In genomic region chr1:217650674-217651073, GRCh38 we compare ENCODE assay signal across 7 cellular contexts. TPM values are rescaled to one million over a fixed set of nuclear protein-coding genes. Genes with fewer than 3 reads are reported as not detected.
"Had no signal": no experiment of that assay in that cellular context is flagged by ENCODE, and none has a peak within 500 bp of the region (broad histone marks: within the 10 kb centered on the region; RNA-seq: fewer than 3 reads in every experiment).

No MANE protein-coding gene starts in this region.

- H3K4me3 Mint-ChIP-seq: IgD-negative memory B cell had no signal

- H3K9ac ChIP-seq: KMS-11 had no signal

- H3K4me1 Mint-ChIP-seq: IgD-negative memory B cell had no signal

- H3K4me2 ChIP-seq: KMS-11 had no signal

- ATAC-seq: HepG2 had no signal

- H3K36me3 Mint-ChIP-seq: IgD-negative memory B cell had no signal

- H3K27ac ChIP-seq: HL-60, KMS-11 had no signal

- H3K27ac Mint-ChIP-seq: IgD-negative memory B cell had no signal

- FAIRE-seq: HepG2, HTR-8/SVneo had no signal

- DNase-seq: KBM-7, KG1 had no signal

RNA-seq across cellular contexts. Expression of gene SPATA17, which starts 19.5 kb away (rescaled TPM):
- polyA plus RNA-seq: IgD-negative memory B cell had no signal
